Comparison of ENCODE assay signal across 16 cellular contexts in the genomic region with DNA sequence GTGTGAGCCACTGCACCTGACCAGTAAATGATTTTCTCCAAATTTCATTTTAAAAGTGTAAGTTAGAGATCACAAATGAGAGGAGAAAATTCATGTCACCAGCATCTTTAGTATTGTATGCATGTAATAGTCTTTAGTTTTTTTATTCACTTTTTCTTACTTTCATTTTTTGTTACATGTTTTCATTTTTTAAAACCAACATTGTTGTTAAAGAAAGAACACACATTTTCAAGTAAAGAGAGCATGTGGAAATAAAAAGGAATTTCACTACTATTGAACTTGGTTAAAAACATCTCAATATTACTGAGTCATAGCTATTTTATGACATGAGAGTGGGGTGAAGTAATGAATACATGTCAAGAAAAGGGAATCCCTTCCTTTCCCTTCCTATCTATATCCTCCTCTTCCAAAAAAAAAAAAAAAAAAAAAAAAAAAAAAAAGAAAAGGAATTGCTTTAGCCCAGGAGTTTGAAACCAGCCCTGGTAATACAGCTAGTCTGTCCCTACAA.
"Had no signal": no experiment of that assay in that cellular context is flagged by ENCODE, and none has a peak within 500 bp of the region (broad histone marks: within the 10 kb centered on the region; RNA-seq: fewer than 3 reads in every experiment).

No MANE protein-coding gene starts in this region.

- DNase-seq: activated CD4-positive, alpha-beta T cell treated with anti-CD3 and anti-CD28 coated beads, Interleukin-2, amount 50 U/mL, for 1 hour; activated naive CD4-positive, alpha-beta T cell treated with anti-CD3 and anti-CD28 coated beads for 36 hours; activated T-cell treated with anti-CD3 and anti-CD28 coated beads for 4 hours; body of pancreas; midbrain; naive thymus-derived CD4-positive, alpha-beta T cell; posterior cingulate gyrus; T-helper 17 cell had no signal

- H3K9me3 Mint-ChIP-seq: activated naive CD4-positive, alpha-beta T cell treated with anti-CD3 and anti-CD28 coated beads for 36 hours; activated T-helper 17 cell treated with anti-CD3 and anti-CD28 coated beads, Interleukin-2, amount 50 U/mL, for 72 hours; central memory CD8-positive, alpha-beta T cell; stimulated activated effector memory CD8-positive, alpha-beta T cell treated with anti-CD3 and anti-CD28 coated beads, Interleukin-12 subunit alpha, Interleukin-12 subunit beta, amount 100 ng/mL, for 72 hours had no signal

- ATAC-seq: activated T-helper 17 cell treated with anti-CD3 and anti-CD28 coated beads, Interleukin-2, amount 50 U/mL, for 72 hours; body of pancreas; naive thymus-derived CD4-positive, alpha-beta T cell; stimulated activated effector memory CD8-positive, alpha-beta T cell treated with anti-CD3 and anti-CD28 coated beads, Interleukin-12 subunit alpha, Interleukin-12 subunit beta, amount 100 ng/mL, for 72 hours; T-helper 17 cell had no signal

- H3K9me3 ChIP-seq: body of pancreas, neutrophil, right atrium auricular region, tibial nerve had no signal

- H3K4me3 ChIP-seq: body of pancreas, hepatocyte, right atrium auricular region, smooth muscle cell, tibial nerve had no signal

- H3K36me3 ChIP-seq: neutrophil, right atrium auricular region, tibial nerve had no signal

- H3K36me3 Mint-ChIP-seq: naive thymus-derived CD4-positive, alpha-beta T cell; stimulated activated effector memory CD8-positive, alpha-beta T cell treated with anti-CD3 and anti-CD28 coated beads, Interleukin-12 subunit alpha, Interleukin-12 subunit beta, amount 100 ng/mL, for 72 hours had no signal

- H3K4me1 Mint-ChIP-seq: T-helper 17 cell had no signal

- H3K27ac Mint-ChIP-seq: activated naive CD4-positive, alpha-beta T cell treated with anti-CD3 and anti-CD28 coated beads for 36 hours; activated T-helper 17 cell treated with anti-CD3 and anti-CD28 coated beads, Interleukin-2, amount 50 U/mL, for 72 hours; naive thymus-derived CD4-positive, alpha-beta T cell; stimulated activated effector memory CD8-positive, alpha-beta T cell treated with anti-CD3 and anti-CD28 coated beads, Interleukin-12 subunit alpha, Interleukin-12 subunit beta, amount 100 ng/mL, for 72 hours; T-helper 17 cell had no signal

- H3K4me1 ChIP-seq: body of pancreas, tibial nerve had no signal

- H3K27me3 Mint-ChIP-seq: central memory CD8-positive, alpha-beta T cell had no signal

- H3K4me3 Mint-ChIP-seq: activated naive CD4-positive, alpha-beta T cell treated with anti-CD3 and anti-CD28 coated beads for 36 hours; activated T-helper 17 cell treated with anti-CD3 and anti-CD28 coated beads, Interleukin-2, amount 50 U/mL, for 72 hours; central memory CD8-positive, alpha-beta T cell; naive thymus-derived CD4-positive, alpha-beta T cell; stimulated activated effector memory CD8-positive, alpha-beta T cell treated with anti-CD3 and anti-CD28 coated beads, Interleukin-12 subunit alpha, Interleukin-12 subunit beta, amount 100 ng/mL, for 72 hours; T-helper 17 cell had no signal
